Comparison of ENCODE assay signal across 11 cellular contexts in the genomic region with DNA sequence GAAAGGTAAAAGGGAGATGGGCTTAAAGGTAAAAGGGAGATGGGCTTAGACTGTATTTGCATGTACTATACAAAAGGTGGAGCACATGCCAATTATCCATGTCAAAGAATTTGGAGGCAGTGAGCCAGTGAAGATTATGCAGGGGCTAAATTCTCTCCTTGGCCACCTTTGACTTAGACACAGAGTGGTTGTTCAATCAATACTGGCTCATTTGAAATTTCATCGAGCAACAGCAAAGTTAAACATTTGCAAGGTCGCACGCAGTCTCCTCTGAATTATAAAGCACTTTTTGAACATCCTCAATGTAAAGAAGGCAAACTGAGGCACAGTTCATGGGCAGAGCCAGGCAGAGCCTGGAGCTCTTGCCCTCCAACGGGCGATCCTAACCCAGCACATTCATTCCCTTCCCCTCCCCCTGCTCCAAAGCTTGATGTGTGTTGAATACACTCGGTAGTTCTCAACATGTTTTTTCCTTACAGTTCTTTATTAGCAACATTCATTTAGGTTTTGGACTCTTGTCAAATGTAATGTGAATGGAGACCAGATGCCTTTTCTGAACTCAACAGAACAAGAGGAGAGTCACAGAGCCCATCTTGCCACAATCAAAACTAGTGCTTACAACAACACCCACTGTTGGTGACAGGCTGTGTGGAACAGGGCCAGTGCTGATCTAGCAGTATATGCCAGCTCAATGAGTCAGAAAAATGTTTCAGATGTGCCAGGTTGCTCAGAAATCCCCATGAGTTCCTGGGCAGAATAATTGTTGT.
DNase-seq lines count a peak whose midpoint lies in the region; ATAC-seq, FAIRE-seq and TF ChIP-seq lines count a peak whose summit lies in the region.
"Had no signal": no experiment of that assay in that cellular context is flagged by ENCODE, and none has a peak within 500 bp of the region (broad histone marks: within the 10 kb centered on the region; RNA-seq: fewer than 3 reads in every experiment).

No MANE protein-coding gene starts in this region.

- H3K27ac ChIP-seq in astrocyte (ENCODE audit: low read depth, low read length) (no peak overlapping the region), right cardiac atrium (ENCODE audit: low read length) (no peak overlapping the region)

- no peak overlapping the region for H2AFZ ChIP-seq in astrocyte (ENCODE audit: low read depth, low read length)

- H3K4me1 Mint-ChIP-seq in astrocyte (ENCODE audit: low read depth, unreplicated experiment) = no peaks in the 10 kb centered on the region
- no peaks in the 10 kb centered on the region for H3K4me1 Mint-ChIP-seq in stimulated activated naive CD8-positive, alpha-beta T cell treated with anti-CD3 and anti-CD28 coated beads, Interleukin-15, amount 100 ng/mL, for 72 hours
- H3K4me1 Mint-ChIP-seq: activated naive CD8-positive, alpha-beta T cell treated with anti-CD3 and anti-CD28 coated beads for 36 hours had no signal

- no peaks in the 10 kb centered on the region for H4K20me1 ChIP-seq in astrocyte (ENCODE audit: insufficient read depth, low read length)

- FAIRE-seq in astrocyte (lab: Jason Lieb, UNC) (no peak), RCC 7860 (lab: Jason Lieb, UNC) (no peak)
- FAIRE-seq: keratinocyte had no signal

- intact Hi-C loops in right cardiac atrium (cut with DNase I) = no loop called here

- no peak overlapping the region for H3K27ac Mint-ChIP-seq in astrocyte (ENCODE audit: unreplicated experiment)
- H3K27ac Mint-ChIP-seq in stimulated activated naive CD8-positive, alpha-beta T cell treated with anti-CD3 and anti-CD28 coated beads, Interleukin-15, amount 100 ng/mL, for 72 hours = no peak overlapping the region
- H3K27ac Mint-ChIP-seq: activated naive CD8-positive, alpha-beta T cell treated with anti-CD3 and anti-CD28 coated beads for 36 hours had no signal

- no peaks in the 10 kb centered on the region for H3K36me3 ChIP-seq in astrocyte (ENCODE audit: insufficient read depth, low read length)

- no peaks in the 10 kb centered on the region for H3K79me2 ChIP-seq in astrocyte (ENCODE audit: insufficient read depth, low read length)

- H3K9me3 Mint-ChIP-seq in astrocyte (ENCODE audit: unreplicated experiment) = peaks cover 2% of the 10 kb centered on the region
- no peaks in the 10 kb centered on the region for H3K9me3 Mint-ChIP-seq in stimulated activated naive CD8-positive, alpha-beta T cell treated with anti-CD3 and anti-CD28 coated beads, Interleukin-15, amount 100 ng/mL, for 72 hours
- H3K9me3 Mint-ChIP-seq: activated naive CD8-positive, alpha-beta T cell treated with anti-CD3 and anti-CD28 coated beads for 36 hours had no signal

- no peak overlapping the region for H3K4me3 Mint-ChIP-seq in astrocyte (ENCODE audit: unreplicated experiment)
- H3K4me3 Mint-ChIP-seq in stimulated activated naive CD8-positive, alpha-beta T cell treated with anti-CD3 and anti-CD28 coated beads, Interleukin-15, amount 100 ng/mL, for 72 hours = no peak overlapping the region
- H3K4me3 Mint-ChIP-seq: activated naive CD8-positive, alpha-beta T cell treated with anti-CD3 and anti-CD28 coated beads for 36 hours had no signal

- WGBS in right cardiac atrium = 67% methylated on average over 6 of the region's 6 CpGs

- peak; percentile 81 to 86 for ATAC-seq in right cardiac atrium
- ATAC-seq in stimulated activated naive CD8-positive, alpha-beta T cell treated with anti-CD3 and anti-CD28 coated beads, Interleukin-15, amount 100 ng/mL, for 72 hours = peak; percentile 45
- ATAC-seq in HG02885 (IDR thresholded peaks at IDR 0.05; ENCODE audit: poor library complexity, unreplicated experiment) = no peak

- DNase-seq in M059J (ENCODE audit: low read depth) (peak; percentile 43), astrocyte (ENCODE audit: low read depth) (peak; percentile 5), right cardiac atrium (peak; percentile 32 to 67 (median 50)), RCC 7860 (ENCODE audit: low spot score) (no peak)
- no peak for DNase-seq in stimulated activated naive CD8-positive, alpha-beta T cell treated with anti-CD3 and anti-CD28 coated beads, Interleukin-15, amount 100 ng/mL, for 72 hours
- DNase-seq in stimulated activated naive CD4-positive, alpha-beta T cell (lab: John Stamatoyannopoulos, UW) = no peak
- DNase-seq: activated naive CD8-positive, alpha-beta T cell treated with anti-CD3 and anti-CD28 coated beads for 36 hours; IMR-90; SK-N-SH had no signal

- H3K4me3 ChIP-seq in astrocyte (ENCODE audit: insufficient read depth, low read depth, low read length) = no peak overlapping the region
- no peak overlapping the region for H3K4me3 ChIP-seq in right cardiac atrium (ENCODE audit: low read length)

- H3K9ac ChIP-seq in astrocyte (ENCODE audit: low read length) = no peak overlapping the region
- H3K9ac ChIP-seq: SK-N-SH had no signal

- no peak overlapping the region for H3K4me2 ChIP-seq in astrocyte (ENCODE audit: low read length)
- H3K4me2 ChIP-seq: SK-N-SH had no signal

- no peaks in the 10 kb centered on the region for H3K9me3 ChIP-seq in astrocyte (ENCODE audit: insufficient read depth, low read depth, low read length)
- no peaks in the 10 kb centered on the region for H3K9me3 ChIP-seq in right cardiac atrium (ENCODE audit: control insufficient read depth, low read length)
- H3K9me3 ChIP-seq: SK-N-SH had no signal

- H3K4me1 ChIP-seq in astrocyte (ENCODE audit: insufficient read depth, low read length) (no peaks in the 10 kb centered on the region), right cardiac atrium (ENCODE audit: control insufficient read depth, insufficient read depth, low read length) (no peaks in the 10 kb centered on the region)

- H3K27me3 ChIP-seq in astrocyte (ENCODE audit: insufficient read depth, low read length) (no peaks in the 10 kb centered on the region), right cardiac atrium (ENCODE audit: control insufficient read depth, insufficient read depth) (no peaks in the 10 kb centered on the region)

- TF ChIP-seq CTCF in astrocyte (IDR thresholded peaks at IDR 0.05; ENCODE audit: insufficient read depth, low read depth, low read length) = no peak

- peaks cover 35% of the 10 kb centered on the region for H3K27me3 Mint-ChIP-seq in astrocyte (ENCODE audit: low read depth, unreplicated experiment)
- H3K27me3 Mint-ChIP-seq in stimulated activated naive CD8-positive, alpha-beta T cell treated with anti-CD3 and anti-CD28 coated beads, Interleukin-15, amount 100 ng/mL, for 72 hours = peaks cover 14% of the 10 kb centered on the region

- no peaks in the 10 kb centered on the region for H3K36me3 Mint-ChIP-seq in astrocyte (ENCODE audit: low read depth, unreplicated experiment)
- H3K36me3 Mint-ChIP-seq: activated naive CD8-positive, alpha-beta T cell treated with anti-CD3 and anti-CD28 coated beads for 36 hours had no signal

Comparison
In these comparisons a context has a peak if more than half of its experiments do, and no peak if none do; other contexts are left out.
1. DNase-seq: peak in M059J (single experiment), astrocyte (single experiment) and right cardiac atrium (3 of 3); none in stimulated activated naive CD8-positive, alpha-beta T cell treated with anti-CD3 and anti-CD28 coated beads, Interleukin-15, amount 100 ng/mL, for 72 hours (0 of 2), stimulated activated naive CD4-positive, alpha-beta T cell (0 of 6) and RCC 7860 (single experiment).